In the genomic region with DNA sequence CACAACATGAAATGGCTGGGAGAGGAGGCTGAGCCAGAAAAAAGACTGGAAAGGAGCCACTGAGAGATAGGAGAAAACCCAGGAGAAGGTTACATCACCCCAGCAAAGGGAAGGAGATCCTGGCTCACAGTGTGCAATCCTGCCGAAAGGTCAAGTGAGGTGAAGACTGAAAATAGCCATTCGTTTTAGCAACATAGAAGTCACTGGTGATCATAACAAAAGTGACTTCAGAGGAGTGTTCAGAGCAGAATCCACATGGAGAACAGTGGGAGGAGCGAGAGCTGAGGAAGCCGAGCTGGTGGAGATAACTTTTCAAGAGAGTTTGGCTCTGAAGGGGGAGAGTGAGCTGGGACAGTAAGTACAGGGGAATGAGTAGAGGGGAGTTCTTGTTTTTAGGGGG, we compare ENCODE assay signal across 10 cellular contexts. TPM values are rescaled to one million over a fixed set of nuclear protein-coding genes. Genes with fewer than 3 reads are reported as not detected.
DNase-seq lines count a peak whose midpoint lies in the region; ATAC-seq and TF ChIP-seq lines count a peak whose summit lies in the region.
"Had no signal": no experiment of that assay in that cellular context is flagged by ENCODE, and none has a peak within 500 bp of the region (broad histone marks: within the 10 kb centered on the region; RNA-seq: fewer than 3 reads in every experiment).

No MANE protein-coding gene starts in this region.

- H3K27me3 Mint-ChIP-seq in activated naive CD8-positive, alpha-beta T cell treated with anti-CD3 and anti-CD28 coated beads, Interleukin-2, amount 50 U/mL, for 24 hours = peaks cover 31% of the 10 kb centered on the region
- H3K27me3 Mint-ChIP-seq in CD8-positive, alpha-beta memory T cell = peaks cover 2 to 26% of the 10 kb centered on the region in 2 donors

- H3K79me2 ChIP-seq in trophoblast cell (ENCODE audit: control insufficient read depth, insufficient read depth, low read length, poor library complexity) = no peaks in the 10 kb centered on the region

- no peak overlapping the region for H3K18ac ChIP-seq in trophoblast cell (ENCODE audit: low read length)

- no peaks in the 10 kb centered on the region for H3K9me3 ChIP-seq in SJSA1 (replicated peaks)
- no peaks in the 10 kb centered on the region for H3K9me3 ChIP-seq in cardiac muscle cell (ENCODE audit: low read depth)
- no peaks in the 10 kb centered on the region for H3K9me3 ChIP-seq in trophoblast cell (ENCODE audit: insufficient read depth, low read depth, low read length)
- no peaks in the 10 kb centered on the region for H3K9me3 ChIP-seq in CD8-positive, alpha-beta memory T cell (ENCODE audit: low read length)

- no peak overlapping the region for H2AFZ ChIP-seq in trophoblast cell (ENCODE audit: insufficient read depth, low read length, poor library complexity)

- no peak overlapping the region for H2BK5ac ChIP-seq in trophoblast cell (ENCODE audit: low read depth, low read length, poor library complexity)

- H3K9me3 Mint-ChIP-seq in activated naive CD8-positive, alpha-beta T cell treated with anti-CD3 and anti-CD28 coated beads, Interleukin-2, amount 50 U/mL, for 24 hours = no peaks in the 10 kb centered on the region
- H3K9me3 Mint-ChIP-seq in CD8-positive, alpha-beta memory T cell = no peaks in the 10 kb centered on the region

- H2BK120ac ChIP-seq in trophoblast cell (ENCODE audit: insufficient read depth, low read length, poor library complexity) = peak overlapping the region; percentile 20

- peak overlapping the region; percentile 34 for H2BK12ac ChIP-seq in trophoblast cell (ENCODE audit: low read length)

- H3K4me3 ChIP-seq in SJSA1 (no peak overlapping the region), cardiac muscle cell (no peak overlapping the region), trophoblast cell (ENCODE audit: low read depth, low read length) (no peak overlapping the region)
- H3K4me3 ChIP-seq in CD8-positive, alpha-beta memory T cell (ENCODE audit: low read length) = no peak overlapping the region

- H3K4me2 ChIP-seq in trophoblast cell (ENCODE audit: low read length) = no peak overlapping the region

- no peaks in the 10 kb centered on the region for H3K36me3 Mint-ChIP-seq in activated naive CD8-positive, alpha-beta T cell treated with anti-CD3 and anti-CD28 coated beads, Interleukin-2, amount 50 U/mL, for 24 hours (ENCODE audit: low read depth)
- H3K36me3 Mint-ChIP-seq in CD8-positive, alpha-beta memory T cell = no peaks in the 10 kb centered on the region
- H3K36me3 Mint-ChIP-seq: activated naive CD8-positive, alpha-beta T cell had no signal

- H4K91ac ChIP-seq in trophoblast cell (ENCODE audit: low read depth, low read length) = peak overlapping the region; percentile 28

- POLR2A ChIA-PET in CD8-positive, alpha-beta memory T cell (lab: Charles Lee) = no interaction called here

- H3K36me3 ChIP-seq in SJSA1 (no peaks in the 10 kb centered on the region), cardiac muscle cell (no peaks in the 10 kb centered on the region), trophoblast cell (ENCODE audit: control insufficient read depth in 1 of 2, insufficient read depth in 2 of 2, low read length in 2 of 2) (no peaks in the 10 kb centered on the region)
- H3K36me3 ChIP-seq in CD8-positive, alpha-beta memory T cell (ENCODE audit: insufficient read depth, low read length) = no peaks in the 10 kb centered on the region

- no peak overlapping the region for H3K14ac ChIP-seq in trophoblast cell (ENCODE audit: low read length)

- no peak overlapping the region for H3K9ac ChIP-seq in trophoblast cell (ENCODE audit: low read length)

- DNase-seq in AG08395 (ENCODE audit: low spot score) (peak; percentile 63), SJSA1 (ENCODE audit: low read depth in 1 of 2, low spot score in 2 of 2) (peak in 1 of 2 experiments; percentile 45), cardiac muscle cell (ENCODE audit: low read depth in 1 of 2, low spot score in 1 of 2) (peak; percentile 51 to 98), trophoblast cell (peak; percentile 64 to 79), GM19240 (ENCODE audit: insufficient read length, low spot score) (no peak)
- no peak for DNase-seq in activated naive CD8-positive, alpha-beta T cell treated with anti-CD3 and anti-CD28 coated beads, Interleukin-2, amount 50 U/mL, for 24 hours
- no peak for DNase-seq in stimulated activated CD4-positive, alpha-beta T cell treated with anti-CD3 and anti-CD28 coated beads, Interleukin-4, amount 100 ng/mL, for 24 hours
- no peak for DNase-seq in CD8-positive, alpha-beta memory T cell
- DNase-seq: activated CD4-positive, alpha-beta T cell treated with anti-CD3 and anti-CD28 coated beads, Interleukin-2, amount 50 U/mL, for 1 hour had no signal

- no peak overlapping the region for H3K4ac ChIP-seq in trophoblast cell (ENCODE audit: low read depth, low read length)

- H3K23ac ChIP-seq in trophoblast cell (ENCODE audit: low read length) = no peak overlapping the region

- H4K8ac ChIP-seq in trophoblast cell (ENCODE audit: low read depth, low read length) = no peak overlapping the region

- H3K4me1 ChIP-seq in SJSA1 (replicated peaks) = peaks cover 71% of the 10 kb centered on the region
- H3K4me1 ChIP-seq in cardiac muscle cell (ENCODE audit: low read depth) = peaks cover 44% of the 10 kb centered on the region
- peaks cover 26 to 30% of the 10 kb centered on the region in 2 experiments for H3K4me1 ChIP-seq in trophoblast cell (ENCODE audit: control insufficient read depth in 1 of 2, insufficient read depth in 2 of 2, low read length in 2 of 2)
- H3K4me1 ChIP-seq in CD8-positive, alpha-beta memory T cell (ENCODE audit: insufficient read depth, low read length) = peaks cover 5% of the 10 kb centered on the region

- H3K27me3 ChIP-seq in SJSA1 (replicated peaks) (no peaks in the 10 kb centered on the region), cardiac muscle cell (no peaks in the 10 kb centered on the region), trophoblast cell (ENCODE audit: insufficient read depth, low read length) (no peaks in the 10 kb centered on the region)
- no peaks in the 10 kb centered on the region for H3K27me3 ChIP-seq in CD8-positive, alpha-beta memory T cell (ENCODE audit: insufficient read depth, low read length, poor library complexity, severe bottlenecking)

- H3K27ac Mint-ChIP-seq in activated naive CD8-positive, alpha-beta T cell treated with anti-CD3 and anti-CD28 coated beads, Interleukin-2, amount 50 U/mL, for 24 hours = no peak overlapping the region
- H3K27ac Mint-ChIP-seq in CD8-positive, alpha-beta memory T cell = peak overlapping the region in 3 of 8 donors; percentile 5 to 39 (median 26)
- H3K27ac Mint-ChIP-seq: activated naive CD8-positive, alpha-beta T cell had no signal

- H3K4me3 Mint-ChIP-seq in activated naive CD8-positive, alpha-beta T cell treated with anti-CD3 and anti-CD28 coated beads, Interleukin-2, amount 50 U/mL, for 24 hours = no peak overlapping the region
- no peak overlapping the region for H3K4me3 Mint-ChIP-seq in CD8-positive, alpha-beta memory T cell
- H3K4me3 Mint-ChIP-seq: activated naive CD8-positive, alpha-beta T cell had no signal

- no peak overlapping the region for H2AK5ac ChIP-seq in trophoblast cell (ENCODE audit: low read length)

- no peak for ATAC-seq in activated naive CD8-positive, alpha-beta T cell treated with anti-CD3 and anti-CD28 coated beads, Interleukin-2, amount 50 U/mL, for 24 hours

- no CpG with 5 or more reads among the region's 4 CpGs for WGBS in trophoblast cell (ENCODE audit: extremely low coverage, insufficient coverage, insufficient read length)

- no peak for TF ChIP-seq CTCF in cardiac muscle cell (IDR thresholded peaks at IDR 0.05; ENCODE audit: low read depth, low read length)

- CTCF ChIA-PET in CD8-positive, alpha-beta memory T cell (lab: Charles Lee) = interaction anchor here (1.2 kb wide), 1 partner anchor 9 kb away, joined by 3 read pairs; no protein-coding TSS in a partner anchor

- peaks cover 7% of the 10 kb centered on the region for H3K4me1 Mint-ChIP-seq in activated naive CD8-positive, alpha-beta T cell treated with anti-CD3 and anti-CD28 coated beads, Interleukin-2, amount 50 U/mL, for 24 hours
- peaks cover 4 to 6% (median 4%) of the 10 kb centered on the region in 3 donors for H3K4me1 Mint-ChIP-seq in CD8-positive, alpha-beta memory T cell

- H3K79me1 ChIP-seq in trophoblast cell (ENCODE audit: low read length) = peaks cover 13% of the 10 kb centered on the region

- H3K27ac ChIP-seq in SJSA1 (peak overlapping the region; percentile 83), cardiac muscle cell (peak overlapping the region; percentile 88), trophoblast cell (ENCODE audit: low read depth, low read length) (no peak overlapping the region)
- H3K27ac ChIP-seq in CD8-positive, alpha-beta memory T cell (ENCODE audit: low read depth, low read length) = no peak overlapping the region

- H4K12ac ChIP-seq in trophoblast cell (ENCODE audit: low read depth, low read length) = no peak overlapping the region

RNA-seq across cellular contexts. Expression of gene HEG1, which starts 5.4 kb away (rescaled TPM):
- total RNA-seq in SJSA1 (2014; rRNA removed; shearing (Covaris generic)) = 21.6 and 24.0 TPM in 2 replicates
- total RNA-seq in cardiac muscle cell = 16.5 and 42.7 TPM in 2 replicates
- polyA plus RNA-seq in cardiac muscle cell = 17.4 and 24.9 TPM in 2 replicates
- polyA plus RNA-seq in trophoblast cell (2013) = 59.6 and 62.6 TPM in 2 replicates
- total RNA-seq in CD8-positive, alpha-beta memory T cell = 10 to 100 TPM; 20.9 to 21.3 TPM
- 6.3 TPM for polyA plus RNA-seq in CD8-positive, alpha-beta memory T cell

Comparison
In these comparisons a context has a peak if more than half of its experiments do, and no peak if none do; other contexts are left out.
1. DNase-seq: peak in AG08395 (single experiment), cardiac muscle cell (2 of 2) and trophoblast cell (2 of 2); none in GM19240 (single experiment), activated naive CD8-positive, alpha-beta T cell treated with anti-CD3 and anti-CD28 coated beads, Interleukin-2, amount 50 U/mL, for 24 hours (single experiment), stimulated activated CD4-positive, alpha-beta T cell treated with anti-CD3 and anti-CD28 coated beads, Interleukin-4, amount 100 ng/mL, for 24 hours (single experiment) and CD8-positive, alpha-beta memory T cell (0 of 5).
2. H3K27ac ChIP-seq: peak in SJSA1 (single experiment) and cardiac muscle cell (single experiment); none in trophoblast cell (single experiment) and CD8-positive, alpha-beta memory T cell (single experiment).